Comparison of ENCODE assay signal across 8 cellular contexts in genomic region chr6:26457796-26458688, GRCh38.
DNase-seq lines count a peak whose midpoint lies in the region; ATAC-seq lines count a peak whose summit lies in the region.

Gene BTN2A1, plus strand, starts transcription at chr6:26457955. Its CDS starts 682 bp downstream, at chr6:26458637.

- H3K27me3 Mint-ChIP-seq in dendritic cell treated with granulocyte-macrophage colony-stimulating factor and Interleukin-4, amounts not matched to agents 40 ng/mL and 50 ng/mL, for 4 days: no peaks in the 10 kb centered on the region

- no peaks in the 10 kb centered on the region for H3K9me3 Mint-ChIP-seq in dendritic cell treated with granulocyte-macrophage colony-stimulating factor and Interleukin-4, amounts not matched to agents 40 ng/mL and 50 ng/mL, for 4 days

- H3K4me3 Mint-ChIP-seq in dendritic cell treated with granulocyte-macrophage colony-stimulating factor and Interleukin-4, amounts not matched to agents 40 ng/mL and 50 ng/mL, for 4 days: peak within 1 kb of the TSS; percentile 99

- ATAC-seq in GM19351 (IDR thresholded peaks at IDR 0.05; ENCODE audit: unreplicated experiment) (peak; percentile 98), HG03469 (IDR thresholded peaks at IDR 0.05; ENCODE audit: unreplicated experiment) (peak; percentile 85)

- peak within 1 kb of the TSS; percentile 98 for H3K27ac Mint-ChIP-seq in dendritic cell treated with granulocyte-macrophage colony-stimulating factor and Interleukin-4, amounts not matched to agents 40 ng/mL and 50 ng/mL, for 4 days

- peaks cover 55% of the 10 kb centered on the region for H3K36me3 Mint-ChIP-seq in dendritic cell treated with granulocyte-macrophage colony-stimulating factor and Interleukin-4, amounts not matched to agents 40 ng/mL and 50 ng/mL, for 4 days (ENCODE audit: low read depth)

- peak in 13 of 14 donors; percentile 18 to 92 (median 73) for DNase-seq in C1 segment of cervical spinal cord (lab: John Stamatoyannopoulos, UW)
- peak; percentile 92 for DNase-seq in NCI-H526 (lab: John Stamatoyannopoulos, UW)
- peak; percentile 73 for DNase-seq in activated CD4-positive, alpha-beta T cell treated with anti-CD3 and anti-CD28 coated beads for 48 hours
- DNase-seq in left kidney (ENCODE audit: low read depth, low spot score): peak; percentile 98
- DNase-seq in stimulated activated CD4-positive, alpha-beta T cell treated with anti-CD3 and anti-CD28 coated beads, Interleukin-1b, Interleukin-23, amount 100 ng/mL, for 4 hours (ENCODE audit: low read depth in 2 of 2): peak; percentile 40 to 52

- H3K4me1 Mint-ChIP-seq in dendritic cell treated with granulocyte-macrophage colony-stimulating factor and Interleukin-4, amounts not matched to agents 40 ng/mL and 50 ng/mL, for 4 days (ENCODE audit: low read depth): peaks cover 77% of the 10 kb centered on the region

- intact Hi-C loops in dendritic cell treated with granulocyte-macrophage colony-stimulating factor and Interleukin-4, amounts not matched to agents 40 ng/mL and 50 ng/mL, for 4 days (cut with micrococcal nuclease): loop anchor here (10.0 kb wide), 1 partner anchor 93 kb away; the partner anchor contains the start of gene BTN3A2

Comparison
In these comparisons a context has a peak if more than half of its experiments do, and no peak if none do; other contexts are left out.
1. Peak in every context shown above with its lines: DNase-seq and ATAC-seq.
2. DNase-seq: peak in every context shown above with its lines; median percentile 98 in left kidney; 92 in NCI-H526; 73 in C1 segment of cervical spinal cord; 73 in activated CD4-positive, alpha-beta T cell treated with anti-CD3 and anti-CD28 coated beads for 48 hours; 46 in stimulated activated CD4-positive, alpha-beta T cell treated with anti-CD3 and anti-CD28 coated beads, Interleukin-1b, Interleukin-23, amount 100 ng/mL, for 4 hours.